9 cellular contexts compared by ENCODE assay signal in genomic region chr5:74251106-74252032, GRCh38.
A peak's percentile ranks its signal among the peaks of the same experiment; 100 is the strongest.
DNase-seq lines count a peak whose midpoint lies in the region; ATAC-seq lines count a peak whose summit lies in the region.
"Had no signal": no experiment of that assay in that cellular context is flagged by ENCODE, and none has a peak within 500 bp of the region (broad histone marks: within the 10 kb centered on the region; RNA-seq: fewer than 3 reads in every experiment).

No MANE protein-coding gene starts in this region.

- H3K9me3 ChIP-seq in HAP-1 (no peaks in the 10 kb centered on the region), skeletal muscle tissue (ENCODE audit: control insufficient read depth in 3 of 3, low read length in 3 of 3) (no peaks in the 10 kb centered on the region)
- H3K9me3 ChIP-seq: thoracic aorta had no signal

- H3K4me3 ChIP-seq in HAP-1 (no peak overlapping the region), skeletal muscle tissue (ENCODE audit: low read length in 3 of 3) (no peak overlapping the region)
- H3K4me3 ChIP-seq: thoracic aorta had no signal

- DNase-seq in HAP-1 (ENCODE audit: low spot score in 2 of 2): peak; percentile 18 to 33
- peak; percentile 41 for DNase-seq in SK-MEL-5 (ENCODE audit: low read depth, low spot score)
- DNase-seq in foreskin melanocyte: peak; percentile 82
- DNase-seq in stimulated activated CD8-positive, alpha-beta memory T cell treated with anti-CD3 and anti-CD28 coated beads, Interleukin-4, amount 100 ng/mL, for 48 hours: no peak
- DNase-seq in activated T-cell treated with anti-CD3 and anti-CD28 coated beads, Interleukin-2, amount 50 U/mL, for 1 hour: no peak
- no peak for DNase-seq in NCI-H2227 treated with DMSO at 0.1 percent for 48 hours (lab: John Stamatoyannopoulos, UW)

- no peaks in the 10 kb centered on the region for H3K36me3 ChIP-seq in HAP-1 (replicated peaks)
- no peaks in the 10 kb centered on the region for H3K36me3 ChIP-seq in skeletal muscle tissue (ENCODE audit: control insufficient read depth in 3 of 3, insufficient read depth in 3 of 3, low read length in 3 of 3)
- H3K36me3 ChIP-seq: thoracic aorta had no signal

- H3K27ac ChIP-seq in skeletal muscle tissue (ENCODE audit: low read depth, low read length): peak overlapping the region; percentile 39
- H3K27ac ChIP-seq: thoracic aorta had no signal

- in situ Hi-C loops in HAP-1 (cut with MboI; ENCODE audit: low sequenced_read_pairs): no loop called here
- in situ Hi-C loops in SK-MEL-5 (cut with HindIII; ENCODE audit: low pct_unique_long_range_greater_than_20kb, low sequenced_read_pairs): no loop called here

- H3K4me1 ChIP-seq in HAP-1: no peaks in the 10 kb centered on the region
- no peaks in the 10 kb centered on the region for H3K4me1 ChIP-seq in skeletal muscle tissue (ENCODE audit: control insufficient read depth in 3 of 3, insufficient read depth in 3 of 3, low read length in 3 of 3)

- H3K9ac ChIP-seq in skeletal muscle tissue (ENCODE audit: low read depth in 1 of 3, low read length in 3 of 3): no peak overlapping the region

- ATAC-seq in GM18858 (IDR thresholded peaks at IDR 0.05; ENCODE audit: unreplicated experiment): no peak

- H3K27me3 ChIP-seq in HAP-1 (ENCODE audit: low read depth) (no peaks in the 10 kb centered on the region; the same call in 1 of the 2 replicates), skeletal muscle tissue (ENCODE audit: control insufficient read depth in 3 of 3, insufficient read depth in 3 of 3, low read length in 3 of 3) (no peaks in the 10 kb centered on the region)

Comparison
In these comparisons a context has a peak if more than half of its experiments do, and no peak if none do; other contexts are left out.
1. DNase-seq: peak in HAP-1 (2 of 2), SK-MEL-5 (single experiment) and foreskin melanocyte (single experiment); none in stimulated activated CD8-positive, alpha-beta memory T cell treated with anti-CD3 and anti-CD28 coated beads, Interleukin-4, amount 100 ng/mL, for 48 hours (single experiment), activated T-cell treated with anti-CD3 and anti-CD28 coated beads, Interleukin-2, amount 50 U/mL, for 1 hour (single experiment) and NCI-H2227 treated with DMSO at 0.1 percent for 48 hours (single experiment).